ENCODE assay signal across 8 cellular contexts in the genomic region with DNA sequence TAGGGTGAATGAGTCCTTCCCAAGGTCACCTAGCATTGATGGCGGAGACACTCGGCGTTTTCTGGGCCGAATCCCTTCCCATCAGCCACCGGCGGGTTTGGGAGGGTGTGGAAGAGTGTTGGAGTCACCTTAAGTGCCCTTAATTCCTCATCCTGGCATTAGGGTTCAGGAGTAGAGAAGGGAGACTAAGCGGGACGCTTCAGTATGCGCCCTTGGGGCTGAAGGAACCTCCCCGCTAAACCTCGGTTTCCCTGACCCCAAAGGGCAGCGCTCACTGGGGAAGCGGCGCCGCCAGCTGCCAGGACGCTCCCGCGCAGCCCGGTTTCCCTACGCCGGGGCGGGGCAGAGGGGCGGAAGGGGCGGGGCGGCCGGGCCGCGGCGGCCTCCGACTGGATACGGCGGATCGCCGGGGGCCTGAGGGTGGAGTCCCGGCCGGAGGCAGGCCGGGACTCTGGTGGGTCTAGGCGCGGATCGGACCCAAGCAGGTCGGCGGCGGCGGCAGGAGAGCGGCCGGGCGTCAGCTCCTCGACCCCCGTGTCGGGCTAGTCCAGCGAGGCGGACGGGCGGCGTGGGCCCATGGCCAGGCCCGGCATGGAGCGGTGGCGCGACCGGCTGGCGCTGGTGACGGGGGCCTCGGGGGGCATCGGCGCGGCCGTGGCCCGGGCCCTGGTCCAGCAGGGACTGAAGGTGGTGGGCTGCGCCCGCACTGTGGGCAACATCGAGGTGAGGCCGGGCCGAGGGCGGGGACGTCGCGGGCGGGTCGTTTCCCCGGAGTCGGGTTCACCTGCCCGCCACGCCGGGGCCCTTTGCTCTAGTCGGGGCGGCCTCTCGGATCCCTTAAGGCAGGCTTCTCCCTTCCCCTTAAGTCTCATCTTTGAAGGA. TPM values are rescaled to one million over a fixed set of nuclear protein-coding genes. Genes with fewer than 3 reads are reported as not detected.
DNase-seq lines count a peak whose midpoint lies in the region; ATAC-seq, FAIRE-seq and TF ChIP-seq lines count a peak whose summit lies in the region.

A gene with protein sequence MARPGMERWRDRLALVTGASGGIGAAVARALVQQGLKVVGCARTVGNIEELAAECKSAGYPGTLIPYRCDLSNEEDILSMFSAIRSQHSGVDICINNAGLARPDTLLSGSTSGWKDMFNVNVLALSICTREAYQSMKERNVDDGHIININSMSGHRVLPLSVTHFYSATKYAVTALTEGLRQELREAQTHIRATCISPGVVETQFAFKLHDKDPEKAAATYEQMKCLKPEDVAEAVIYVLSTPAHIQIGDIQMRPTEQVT (plus strand): TSS at position 446 of the 882 bp plus-strand sequence. CDS start 131 bp downstream, at position 577.

- 0 out of 2 replicates have a peak, but pooled peaks have one; percentile 21 for TF ChIP-seq CTCF in LNCaP clone FGC (IDR thresholded peaks at IDR 0.05; ENCODE audit: control insufficient read depth, extremely low read depth, insufficient read depth)
- no peak for TF ChIP-seq CTCF in neutrophil (IDR thresholded peaks at IDR 0.05)

- H3K9me3 ChIP-seq in SJCRH30 (replicated peaks): no peaks in the 10 kb centered on the region
- H3K9me3 ChIP-seq in neutrophil: no peaks in the 10 kb centered on the region

- H3K27ac ChIP-seq in SJCRH30: peak within 1 kb of the TSS; percentile 28; the same call in 1 of the 2 replicates
- no peak within 1 kb of the TSS for H3K27ac ChIP-seq in neutrophil

- H3K27me3 ChIP-seq in SJCRH30 (no peaks in the 10 kb centered on the region), neutrophil (peaks cover 29% of the 10 kb centered on the region)

- peak within 1 kb of the TSS; percentile 62 for H3K4me3 ChIP-seq in LNCaP clone FGC (ENCODE audit: low read depth, low read length)
- H3K4me3 ChIP-seq in SJCRH30: peak within 1 kb of the TSS; percentile 81
- H3K4me3 ChIP-seq in neutrophil (ENCODE audit: low read depth in 1 of 2, low read length in 1 of 2): peak within 1 kb of the TSS; percentile 67 to 78

- DNase-seq in DMS53 (lab: John Stamatoyannopoulos, UW): peak; percentile 85
- DNase-seq in LNCaP clone FGC (ENCODE audit: low read depth): no peak
- DNase-seq in SJCRH30: peak; percentile 87 to 90
- DNase-seq in activated naive CD4-positive, alpha-beta T cell treated with Interleukin-2 at 50 U/mL for 16 hours: peak; percentile 85
- peak; percentile 93 to 96 for DNase-seq in frontal cortex (ENCODE audit: low spot score in 2 of 2)
- peak; percentile 51 for DNase-seq in stromal cell of bone marrow (ENCODE audit: low read depth)

- ATAC-seq in GM21717 (IDR thresholded peaks at IDR 0.05; ENCODE audit: unreplicated experiment): peak; percentile 57

- H3K4me1 ChIP-seq in SJCRH30 (no peaks in the 10 kb centered on the region; the same call in 1 of the 2 replicates), neutrophil (ENCODE audit: control insufficient read depth in 1 of 2, insufficient read depth in 1 of 2, low read depth in 1 of 2, low read length in 1 of 2) (peaks cover 9 to 17% of the 10 kb centered on the region in 2 experiments)

- H3K36me3 ChIP-seq in SJCRH30 (peaks cover 23% of the 10 kb centered on the region), neutrophil (peaks cover 45% of the 10 kb centered on the region)

- no peak for FAIRE-seq in frontal cortex (lab: Jason Lieb, UNC)

RNA-seq across cellular contexts. Expression of the gene that starts here (rescaled TPM):
- total RNA-seq in SJCRH30 (2014; rRNA removed; shearing (Covaris generic)): 13.7 and 18.1 TPM in 2 replicates
- 5.7 TPM for total RNA-seq in frontal cortex
